Comparison of ENCODE assay signal across 11 cellular contexts in genomic region chr18:59220784-59221765, GRCh38. TPM values are rescaled to one million over a fixed set of nuclear protein-coding genes. Genes with fewer than 3 reads are reported as not detected.
DNase-seq lines count a peak whose midpoint lies in the region; ATAC-seq, FAIRE-seq and TF ChIP-seq lines count a peak whose summit lies in the region.
"Had no signal": no experiment of that assay in that cellular context is flagged by ENCODE, and none has a peak within 500 bp of the region (broad histone marks: within the 10 kb centered on the region; RNA-seq: fewer than 3 reads in every experiment).

No MANE protein-coding gene starts in this region.

- peaks cover 4% of the 10 kb centered on the region for H3K9me3 Mint-ChIP-seq in nephron
- H3K9me3 Mint-ChIP-seq in natural killer cell, result no peaks in the 10 kb centered on the region

- no peak for ATAC-seq in natural killer cell
- no peak for ATAC-seq in GM19351 (IDR thresholded peaks at IDR 0.05; ENCODE audit: unreplicated experiment)

- H3K27ac Mint-ChIP-seq in nephron, result no peak overlapping the region
- no peak overlapping the region for H3K27ac Mint-ChIP-seq in natural killer cell

- WGBS in adrenal gland, 4 donors, result 3 to 7% (median 4%) methylated on average over 28 to 47 of the region's 47 CpGs

- no peak for TF ChIP-seq POLR2A in adrenal gland (IDR thresholded peaks at IDR 0.05)

- H3K27me3 Mint-ChIP-seq in nephron (ENCODE audit: low read depth) (peaks cover 100% of the 10 kb centered on the region), natural killer cell (ENCODE audit: low read depth in 2 of 2) (peaks cover 55 to 87% of the 10 kb centered on the region in 2 donors)

- H3K4me3 ChIP-seq in HUES48 (ENCODE audit: low read depth, low read length) (peak overlapping the region; percentile 67), adrenal gland (no peak overlapping the region)
- H3K4me3 ChIP-seq: MG63 had no signal

- H3K4me1 ChIP-seq in HUES48 (ENCODE audit: control insufficient read depth, insufficient read depth, low read length) (peaks cover 10% of the 10 kb centered on the region; the same call in 1 of the 2 replicates), adrenal gland (replicated peaks in 1 of 2) (no peaks in the 10 kb centered on the region)

- no peaks in the 10 kb centered on the region for H3K36me3 Mint-ChIP-seq in nephron (ENCODE audit: low read depth)
- no peaks in the 10 kb centered on the region for H3K36me3 Mint-ChIP-seq in natural killer cell

- TF ChIP-seq CTCF in D721Med (IDR thresholded peaks at IDR 0.05; ENCODE audit: insufficient read depth, missing control alignments), result no peak
- no peak for TF ChIP-seq CTCF in nephron (IDR thresholded peaks at IDR 0.05; ENCODE audit: unreplicated experiment in 3 of 3)
- no peak for TF ChIP-seq CTCF in natural killer cell (IDR thresholded peaks at IDR 0.05)
- no peak for TF ChIP-seq CTCF in adrenal gland (IDR thresholded peaks at IDR 0.05)

- DNase-seq in D721Med (ENCODE audit: insufficient read length, low spot score), result peak; percentile 59
- DNase-seq in astrocyte of the hippocampus (ENCODE audit: low read depth, low spot score), result peak; percentile 6
- DNase-seq in natural killer cell, result no peak
- no peak for DNase-seq in adrenal gland
- DNase-seq in NCI-H2029 (lab: John Stamatoyannopoulos, UW), result no peak
- DNase-seq: kidney glomerular epithelial cell had no signal

- H3K9me3 ChIP-seq in HUES48 (ENCODE audit: control insufficient read depth, insufficient read depth, low read length) (no peaks in the 10 kb centered on the region), adrenal gland (replicated peaks in 1 of 3) (no peaks in the 10 kb centered on the region)
- H3K9me3 ChIP-seq: MG63 had no signal

- peak overlapping the region; percentile 62 to 68 (median 66) for H3K4me3 Mint-ChIP-seq in nephron
- H3K4me3 Mint-ChIP-seq in natural killer cell, result no peak overlapping the region

- H3K4me1 Mint-ChIP-seq in nephron (peaks cover 12% of the 10 kb centered on the region), natural killer cell (peaks cover 0 to 4% of the 10 kb centered on the region in 2 donors)

- no peak overlapping the region for H3K27ac ChIP-seq in HUES48 (ENCODE audit: low read depth, low read length)
- H3K27ac ChIP-seq in adrenal gland, result no peak overlapping the region

- H3K36me3 ChIP-seq in HUES48 (ENCODE audit: control insufficient read depth, insufficient read depth, low read length) (no peaks in the 10 kb centered on the region), adrenal gland (replicated peaks in 1 of 2) (no peaks in the 10 kb centered on the region)
- H3K36me3 ChIP-seq: MG63 had no signal

- no peak overlapping the region for H3K9ac ChIP-seq in HUES48 (ENCODE audit: low read depth, low read length)

- H3K27me3 ChIP-seq in HUES48 (ENCODE audit: control insufficient read depth, insufficient read depth, low read length) (peaks cover 97% of the 10 kb centered on the region), adrenal gland (peaks cover 39% of the 10 kb centered on the region)

- intact Hi-C loops in natural killer cell (cut with micrococcal nuclease) (no loop called here), adrenal gland (cut with DNase I) (no loop called here)

- FAIRE-seq in D721Med (lab: Jason Lieb, UNC), result peak; percentile 32

RNA-seq across cellular contexts. Expression of gene GRP, which starts 1.1 kb away (rescaled TPM):
- total RNA-seq in natural killer cell, result not detected
- total RNA-seq in adrenal gland, result under 1 TPM in 1 of 8 donors, not detected in 7; 0.74 TPM
- 1 to 10 TPM in 1 of 3 donors, under 1 TPM in 1, not detected in 1; 0.20 to 1.2 TPM for polyA plus RNA-seq in adrenal gland
- total RNA-seq: dermis microvascular lymphatic vessel endothelial cell had no signal

RNA-seq across cellular contexts. Expression of gene RAX, which starts 52.2 kb away (rescaled TPM):
- not detected for total RNA-seq in natural killer cell
- not detected for total RNA-seq in adrenal gland
- polyA plus RNA-seq in adrenal gland, result not detected
- total RNA-seq: dermis microvascular lymphatic vessel endothelial cell had no signal

Comparison
In these comparisons a context has a peak if more than half of its experiments do, and no peak if none do; other contexts are left out.
1. DNase-seq: peak in D721Med (single experiment) and astrocyte of the hippocampus (single experiment); none in natural killer cell (single experiment), adrenal gland (0 of 7) and NCI-H2029 (single experiment).